Comparison of ENCODE assay signal across 8 cellular contexts in genomic region chr7:143214789-143215679, GRCh38. TPM values are rescaled to one million over a fixed set of nuclear protein-coding genes. Genes with fewer than 3 reads are reported as not detected.
DNase-seq lines count a peak whose midpoint lies in the region; ATAC-seq, FAIRE-seq and TF ChIP-seq lines count a peak whose summit lies in the region.

No MANE protein-coding gene starts in this region.

- H2BK12ac ChIP-seq in H9 (ENCODE audit: insufficient read length, low read depth, low read length) = no peak overlapping the region

- H3K79me1 ChIP-seq in H9 (ENCODE audit: insufficient read depth, low read depth, low read length, poor library complexity, severe bottlenecking) = no peaks in the 10 kb centered on the region

- H3K27ac ChIP-seq in H9 (ENCODE audit: insufficient read length, low read depth, low read length) (no peak overlapping the region), osteoblast (ENCODE audit: low read depth, low read length) (no peak overlapping the region)

- no peak overlapping the region for H3K18ac ChIP-seq in H9 (ENCODE audit: insufficient read length, low read depth, low read length)

- no peak overlapping the region for H2AK5ac ChIP-seq in H9 (ENCODE audit: insufficient read length, low read length)

- no peak overlapping the region for H3K4ac ChIP-seq in H9 (ENCODE audit: low read depth, low read length)

- H3K9me3 ChIP-seq in H9 (ENCODE audit: control insufficient read depth, low read depth, low read length) (no peaks in the 10 kb centered on the region), osteoblast (ENCODE audit: low read depth, low read length) (no peaks in the 10 kb centered on the region)

- FAIRE-seq in RCC 7860 (lab: Jason Lieb, UNC) = peak; percentile 87
- FAIRE-seq in urothelium cell line (lab: Jason Lieb, UNC) = no peak

- peak; percentile 48 for DNase-seq in GM06990 (ENCODE audit: extremely low read depth, insufficient read length)
- DNase-seq in H9 = peak; percentile 69
- DNase-seq in LoVo (ENCODE audit: low spot score) = peak; percentile 95
- DNase-seq in RCC 7860 (ENCODE audit: low spot score) = peak; percentile 79
- DNase-seq in foreskin fibroblast = peak; percentile 61 to 89
- DNase-seq in osteoblast (ENCODE audit: insufficient read length, low spot score, missing footprints) = peak; percentile 83
- DNase-seq in urothelium cell line (ENCODE audit: low spot score) = peak; percentile 62

- H3K27me3 ChIP-seq in GM06990 (replicated peaks; ENCODE audit: control insufficient read depth, insufficient read depth, low read length) (no peaks in the 10 kb centered on the region; the same call in 1 of the 2 replicates), H9 (ENCODE audit: insufficient read depth, low read length) (no peaks in the 10 kb centered on the region), osteoblast (ENCODE audit: insufficient read depth, low read length) (no peaks in the 10 kb centered on the region)

- WGBS in H9 (ENCODE audit: extremely low coverage, insufficient read length, low lambda C conversion rate) = no CpG with 5 or more reads among the region's 8 CpGs

- no peak overlapping the region for H3K14ac ChIP-seq in H9 (ENCODE audit: insufficient read depth, low read length)

- no peak overlapping the region for H4K91ac ChIP-seq in H9 (ENCODE audit: insufficient read length, low read depth, low read length)

- no peak overlapping the region for H4K5ac ChIP-seq in H9 (ENCODE audit: insufficient read length, low read depth, low read length)

- H2BK120ac ChIP-seq in H9 (ENCODE audit: low read depth, low read length, poor library complexity, severe bottlenecking) = no peak overlapping the region

- no peaks in the 10 kb centered on the region for H3K4me1 Mint-ChIP-seq in H9
- no peaks in the 10 kb centered on the region for H3K4me1 Mint-ChIP-seq in activated T-helper 17 cell treated with anti-CD3 and anti-CD28 coated beads, Interleukin-2, amount 50 U/mL, for 72 hours

- H2BK15ac ChIP-seq in H9 (ENCODE audit: low read depth, low read length) = no peak overlapping the region

- H3K4me3 ChIP-seq in GM06990 (replicated peaks; ENCODE audit: low read depth, low read length) = no peak overlapping the region
- no peak overlapping the region for H3K4me3 ChIP-seq in foreskin fibroblast (ENCODE audit: low read depth in 1 of 2, low read length in 2 of 2)
- H3K4me3 ChIP-seq in osteoblast (ENCODE audit: insufficient read depth, low read length) = no peak overlapping the region

- H2AFZ ChIP-seq in H9 (ENCODE audit: low read length) (no peak overlapping the region), osteoblast (ENCODE audit: low read length) (peak overlapping the region; percentile 25)

- no peak overlapping the region for H3K9ac ChIP-seq in H9 (ENCODE audit: extremely low read depth, insufficient read length, low read length)

- no peak overlapping the region for H3K23ac ChIP-seq in H9 (ENCODE audit: insufficient read length, low read depth, low read length)

- peaks cover 0 to 9% of the 10 kb centered on the region in 2 experiments; a peak in 2 of 5 replicates for H3K9me3 Mint-ChIP-seq in H9
- H3K9me3 Mint-ChIP-seq in activated T-helper 17 cell treated with anti-CD3 and anti-CD28 coated beads, Interleukin-2, amount 50 U/mL, for 72 hours = no peaks in the 10 kb centered on the region

- H3T11ph ChIP-seq in H9 (ENCODE audit: low read length) = no peak overlapping the region

- H3K4me2 ChIP-seq in H9 (ENCODE audit: insufficient read depth, insufficient read length, low read length) (no peak overlapping the region), osteoblast (ENCODE audit: insufficient read depth, low read length) (no peak overlapping the region)

- H4K20me1 ChIP-seq in H9 (ENCODE audit: control insufficient read depth, insufficient read depth, insufficient read length) (no peaks in the 10 kb centered on the region), osteoblast (ENCODE audit: insufficient read depth, low read length) (no peaks in the 10 kb centered on the region)

- H3K4me1 ChIP-seq in H9 (ENCODE audit: insufficient read depth, low read length) = no peaks in the 10 kb centered on the region
- H3K4me1 ChIP-seq in osteoblast (ENCODE audit: insufficient read depth, low read length) = peaks cover 10% of the 10 kb centered on the region

- H3K36me3 Mint-ChIP-seq in H9 (ENCODE audit: insufficient read depth in 1 of 3, low read depth in 3 of 3) = peaks cover 0 to 5% (median 0%) of the 10 kb centered on the region in 3 experiments; a peak in 1 of 7 replicates
- H3K36me3 Mint-ChIP-seq in activated T-helper 17 cell treated with anti-CD3 and anti-CD28 coated beads, Interleukin-2, amount 50 U/mL, for 72 hours (ENCODE audit: low read depth) = no peaks in the 10 kb centered on the region

- no peaks in the 10 kb centered on the region for H3K36me3 ChIP-seq in GM06990 (ENCODE audit: control insufficient read depth, insufficient read depth, low read length)
- no peaks in the 10 kb centered on the region for H3K36me3 ChIP-seq in osteoblast (ENCODE audit: insufficient read depth, low read length)

- H3K23me2 ChIP-seq in H9 (ENCODE audit: insufficient read length, low read depth, low read length, poor library complexity, severe bottlenecking) = no peaks in the 10 kb centered on the region

- H4K8ac ChIP-seq in H9 (replicated peaks; ENCODE audit: insufficient read length, low read depth, low read length) = no peak overlapping the region

- H2BK5ac ChIP-seq in H9 (ENCODE audit: insufficient read length, low read length) = no peak overlapping the region

- ATAC-seq in activated T-helper 17 cell treated with anti-CD3 and anti-CD28 coated beads, Interleukin-2, amount 50 U/mL, for 72 hours (replicated peaks) = peak; percentile 69

- H3K4me3 Mint-ChIP-seq in H9 = no peak overlapping the region
- no peak overlapping the region for H3K4me3 Mint-ChIP-seq in activated T-helper 17 cell treated with anti-CD3 and anti-CD28 coated beads, Interleukin-2, amount 50 U/mL, for 72 hours

- no peak overlapping the region for H2BK20ac ChIP-seq in H9 (ENCODE audit: low read depth, low read length, poor library complexity, severe bottlenecking)

- no peak overlapping the region for H3K27ac Mint-ChIP-seq in H9
- H3K27ac Mint-ChIP-seq in activated T-helper 17 cell treated with anti-CD3 and anti-CD28 coated beads, Interleukin-2, amount 50 U/mL, for 72 hours = no peak overlapping the region

- no peak overlapping the region for H3K56ac ChIP-seq in H9 (ENCODE audit: insufficient read length, low read depth, low read length)

- H3K79me2 ChIP-seq in H9 (ENCODE audit: insufficient read depth, low read length) (no peaks in the 10 kb centered on the region), osteoblast (ENCODE audit: insufficient read depth, low read length) (no peaks in the 10 kb centered on the region)

- H3K27me3 Mint-ChIP-seq in H9 (ENCODE audit: low read depth) = peaks cover 9% of the 10 kb centered on the region; the same call in 1 of the 2 replicates
- H3K27me3 Mint-ChIP-seq in activated T-helper 17 cell treated with anti-CD3 and anti-CD28 coated beads, Interleukin-2, amount 50 U/mL, for 72 hours = peaks cover 17% of the 10 kb centered on the region

- TF ChIP-seq CTCF in GM06990 (IDR thresholded peaks at IDR 0.05; ENCODE audit: insufficient read depth, low read length, poor library complexity, severe bottlenecking) = peak; percentile 99
- peak; percentile 100 for TF ChIP-seq CTCF in H9 (conservative IDR thresholded peaks at IDR 0.05)
- peak; percentile 97 for TF ChIP-seq CTCF in foreskin fibroblast (IDR thresholded peaks at IDR 0.05; ENCODE audit: low read depth, low read length)
- peak; percentile 100 for TF ChIP-seq CTCF in osteoblast (IDR thresholded peaks at IDR 0.05; ENCODE audit: extremely low read depth, low read depth, low read length)

RNA-seq across cellular contexts. Expression of gene TAS2R40, which starts 6.8 kb away (rescaled TPM):
- total RNA-seq in H9 (2021) = not detected in 2 replicates
- not detected for total RNA-seq in activated T-helper 17 cell treated with anti-CD3 and anti-CD28 coated beads, Interleukin-2, amount 50 U/mL, for 72 hours
- not detected in 2 replicates for total RNA-seq in osteoblast

RNA-seq across cellular contexts. Expression of gene TAS2R39, which starts 31.8 kb away (rescaled TPM):
- not detected in 2 replicates for total RNA-seq in H9 (2021)
- not detected for total RNA-seq in activated T-helper 17 cell treated with anti-CD3 and anti-CD28 coated beads, Interleukin-2, amount 50 U/mL, for 72 hours
- total RNA-seq in osteoblast = not detected in 2 replicates

RNA-seq across cellular contexts. Expression of gene GSTK1, which starts 48.2 kb away (rescaled TPM):
- 36.1 and 37.3 TPM in 2 replicates for total RNA-seq in H9 (2021)
- total RNA-seq in activated T-helper 17 cell treated with anti-CD3 and anti-CD28 coated beads, Interleukin-2, amount 50 U/mL, for 72 hours = 100 to 1,000 TPM; 214 to 269 TPM
- total RNA-seq in osteoblast = 91.3 and 99.9 TPM in 2 replicates
